19 cellular contexts compared by ENCODE assay signal in genomic region chr1:162404550-162405160, GRCh38. TPM values are rescaled to one million over a fixed set of nuclear protein-coding genes. Genes with fewer than 3 reads are reported as not detected.
DNase-seq lines count a peak whose midpoint lies in the region; ATAC-seq, FAIRE-seq and TF ChIP-seq lines count a peak whose summit lies in the region.
"Had no signal": no experiment of that assay in that cellular context is flagged by ENCODE, and none has a peak within 500 bp of the region (broad histone marks: within the 10 kb centered on the region; RNA-seq: fewer than 3 reads in every experiment).

No MANE protein-coding gene starts in this region.

- FAIRE-seq in D721Med (lab: Jason Lieb, UNC), result peak; percentile 44

- ATAC-seq in esophagus mucosa, result peak; percentile 44
- ATAC-seq: GM23338; stimulated activated memory B cell treated with anti-CD40 and anti-IgM and Interleukin-4, amounts not matched to agents 10 μg/mL and 1 μg/mL and 100 μg/mL, for 72 hours had no signal

- no peak for DNase-seq in D721Med (ENCODE audit: insufficient read length, low spot score)
- peak; percentile 51 for DNase-seq in M059J (ENCODE audit: low read depth)
- peak; percentile 70 for DNase-seq in non-pigmented ciliary epithelial cell (ENCODE audit: low read depth)
- no peak for DNase-seq in NCI-H1694 treated with DMSO at 0.1 percent for 48 hours (lab: John Stamatoyannopoulos, UW)
- DNase-seq in activated CD4-positive, CD25-positive, alpha-beta regulatory T cell treated with anti-CD3 and anti-CD28 coated beads, Interleukin-2, amount 50 U/mL, for 72 hours, result no peak
- no peak for DNase-seq in NCI-H2196 treated with DMSO at 0.1 percent for 48 hours (lab: John Stamatoyannopoulos, UW; ENCODE audit: unreplicated experiment)
- no peak for DNase-seq in HuH-7.5 (ENCODE audit: low spot score)
- DNase-seq: activated CD4-positive, alpha-beta T cell treated with anti-CD3 and anti-CD28 coated beads, Interleukin-2, amount 50 U/mL, for 48 hours; CD4-positive, CD25-positive, alpha-beta regulatory T cell; naive B cell; NCI-H2081 treated with DMSO at 0.1 percent for 48 hours; SJCRH30; stimulated activated CD4-positive, alpha-beta T cell treated with anti-CD3 and anti-CD28 coated beads, Interleukin-4, amount 100 ng/mL, for 4 hours had no signal

- no peak for TF ChIP-seq CTCF in D721Med (IDR thresholded peaks at IDR 0.05; ENCODE audit: insufficient read depth, missing control alignments)

RNA-seq across cellular contexts. Expression of gene SH2D1B, which starts 7.3 kb away (rescaled TPM):
- 0.05 and 0.71 TPM in 2 replicates for total RNA-seq in M059J (2014; rRNA removed; shearing (Covaris generic))
- total RNA-seq in esophagus mucosa, result 3.4 TPM
- total RNA-seq: CD4-positive, CD25-positive, alpha-beta regulatory T cell; G401; GM23338; SJCRH30 had no signal

RNA-seq across cellular contexts. Expression of gene C1orf226, which starts 23.1 kb away (rescaled TPM):
- total RNA-seq in M059J (2014; rRNA removed; shearing (Covaris generic)), result 2.2 and 2.6 TPM in 2 replicates
- total RNA-seq in esophagus mucosa, result 4.8 TPM
- total RNA-seq: activated T-helper 1 cell treated with anti-CD3 and anti-CD28 coated beads, Interleukin-12 subunit alpha, Interleukin-12 subunit beta, Interleukin-2, Interleukin-4 antibody, amounts not matched to agents 30 ng/mL and 10 ng/mL and 1 ng/mL, durations not matched to agents 14 hours and 24 hours and 36 hours had no signal

RNA-seq across cellular contexts. Expression of gene SPATA46, which starts 28.0 kb away (rescaled TPM):
- not detected in 2 replicates for total RNA-seq in M059J (2014; rRNA removed; shearing (Covaris generic))
- total RNA-seq in esophagus mucosa, result not detected
- total RNA-seq: activated T-helper 1 cell treated with anti-CD3 and anti-CD28 coated beads, Interleukin-12 subunit alpha, Interleukin-12 subunit beta, Interleukin-2, Interleukin-4 antibody, amounts not matched to agents 30 ng/mL and 10 ng/mL and 1 ng/mL, durations not matched to agents 14 hours and 24 hours and 36 hours; CD4-positive, CD25-positive, alpha-beta regulatory T cell; G401; GM23338; SJCRH30; ureter had no signal

Comparison
In these comparisons a context has a peak if more than half of its experiments do, and no peak if none do; other contexts are left out.
1. DNase-seq: peak in M059J (single experiment) and non-pigmented ciliary epithelial cell (single experiment); none in D721Med (single experiment), NCI-H1694 treated with DMSO at 0.1 percent for 48 hours (single experiment), activated CD4-positive, CD25-positive, alpha-beta regulatory T cell treated with anti-CD3 and anti-CD28 coated beads, Interleukin-2, amount 50 U/mL, for 72 hours (single experiment), NCI-H2196 treated with DMSO at 0.1 percent for 48 hours (single experiment) and HuH-7.5 (single experiment).